2 cellular contexts compared by ENCODE assay signal in genomic region chr11:120023120-120023519, GRCh38.
A peak's percentile ranks its signal among the peaks of the same experiment; 100 is the strongest.
TF ChIP-seq lines count a peak whose summit lies in the region.

No MANE protein-coding gene starts in this region.

TF ChIP-seq in GM23338, 12 proteins besides CTCF, POLR2A, EP300 and RAD21 (continued from another document):
- TF ChIP-seq ZNF462 (CRISPR knock-in tag; IDR thresholded peaks at IDR 0.05) (0 out of 2 replicates have a peak, but pooled peaks have one; percentile 25), ETS1 (IDR thresholded peaks at IDR 0.05) (no peak), NANOG (IDR thresholded peaks at IDR 0.05; ENCODE audit: borderline replicate concordance) (no peak), EZH2 (IDR thresholded peaks at IDR 0.05; ENCODE audit: low read depth, unreplicated experiment) (no peak), STAT1 (IDR thresholded peaks at IDR 0.05; ENCODE audit: unreplicated experiment) (no peak)

TF ChIP-seq in HCT116, 20 proteins besides CTCF, POLR2A, EP300 and RAD21:
- TF ChIP-seq YY1 (IDR thresholded peaks at IDR 0.05; ENCODE audit: extremely low read depth, insufficient replicate concordance, low read depth, low read length): no peak
- TF ChIP-seq TCF7L2 (IDR thresholded peaks at IDR 0.05; ENCODE audit: borderline replicate concordance, extremely low read depth, insufficient read depth, insufficient read length): peak; percentile 28
